In genomic region chr11:117182551-117182935, GRCh38 we compare ENCODE assay signal across 15 cellular contexts. TPM values are rescaled to one million over a fixed set of nuclear protein-coding genes. Genes with fewer than 3 reads are reported as not detected.
DNase-seq lines count a peak whose midpoint lies in the region; ATAC-seq and TF ChIP-seq lines count a peak whose summit lies in the region.
"Had no signal": no experiment of that assay in that cellular context is flagged by ENCODE, and none has a peak within 500 bp of the region (broad histone marks: within the 10 kb centered on the region; RNA-seq: fewer than 3 reads in every experiment).

No MANE protein-coding gene starts in this region.

- H3K9me3 ChIP-seq in IMR-90 (ENCODE audit: control insufficient read depth, insufficient read depth, low read length) (no peaks in the 10 kb centered on the region), lower lobe of right lung (no peaks in the 10 kb centered on the region), sigmoid colon (no peaks in the 10 kb centered on the region)
- H3K9me3 ChIP-seq: A549 had no signal

- CTCF ChIA-PET in activated naive CD4-positive, alpha-beta T cell treated with anti-CD3 and anti-CD28 coated beads, Interleukin-2, amount 10 ng/mL, durations not matched to agents 7 days and 5 days (lab: Charles Lee) = interaction anchor here (2.5 to 6.1 kb wide), 2 partner anchors 10 to 43 kb away, joined by 17 to 111 read pairs; no protein-coding TSS in a partner anchor
- CTCF ChIA-PET in IMR-90 (lab: Yijun Ruan, JAX) = no interaction called here

- no peak overlapping the region for H2BK15ac ChIP-seq in IMR-90 (ENCODE audit: low read depth, low read length)

- no peak overlapping the region for H2BK20ac ChIP-seq in IMR-90 (ENCODE audit: low read depth, low read length)

- H3K27me3 Mint-ChIP-seq in activated naive CD4-positive, alpha-beta T cell treated with anti-CD3 and anti-CD28 coated beads, Interleukin-2, amount 10 ng/mL, durations not matched to agents 7 days and 5 days = no peaks in the 10 kb centered on the region
- H3K27me3 Mint-ChIP-seq in T-helper 2 cell treated with Interferon-gamma antibody and Interleukin-4, amounts not matched to agents 5 μg/mL and 100 μg/mL, for 36 hours (ENCODE audit: low read depth) = no peaks in the 10 kb centered on the region

- H3K4me2 ChIP-seq in IMR-90 (ENCODE audit: low read depth, low read length) = no peak overlapping the region
- H3K4me2 ChIP-seq: A549 had no signal

- H3K36me3 ChIP-seq in IMR-90 (ENCODE audit: control insufficient read depth, insufficient read depth, low read length) = peaks cover 34% of the 10 kb centered on the region
- H3K36me3 ChIP-seq in lower lobe of right lung = peaks cover 38% of the 10 kb centered on the region
- peaks cover 13 to 56% (median 20%) of the 10 kb centered on the region in 4 donors for H3K36me3 ChIP-seq in sigmoid colon

- dilution Hi-C loops in IMR-90 (cut with HindIII; ENCODE audit: low sequenced_read_pairs, unreplicated experiment) = no loop called here

- no peak for TF ChIP-seq CTCF in IMR-90 (conservative IDR thresholded peaks at IDR 0.05; ENCODE audit: low read depth, low read length)
- no peak for TF ChIP-seq CTCF in lower lobe of right lung (IDR thresholded peaks at IDR 0.05)
- no peak for TF ChIP-seq CTCF in sigmoid colon (IDR thresholded peaks at IDR 0.05)

- no peak overlapping the region for H4K5ac ChIP-seq in IMR-90 (ENCODE audit: low read depth, low read length)

- no peak overlapping the region for H2AK5ac ChIP-seq in IMR-90 (ENCODE audit: low read depth, low read length)

- H2BK5ac ChIP-seq in IMR-90 (ENCODE audit: low read depth, low read length, poor library complexity, severe bottlenecking) = no peak overlapping the region

- no peak overlapping the region for H3K56ac ChIP-seq in IMR-90 (ENCODE audit: extremely low read depth, insufficient read depth, low read length)

- H3K4me3 ChIP-seq in IMR-90 (ENCODE audit: insufficient read depth, low read depth, low read length) (no peak overlapping the region), lower lobe of right lung (no peak overlapping the region), sigmoid colon (no peak overlapping the region)
- H3K4me3 ChIP-seq: A549, GM12878 had no signal

- 100% methylated on average over 1 of the region's 10 CpGs; no CpG with 5 or more reads in 1 of the 2 experiments for WGBS in IMR-90 (ENCODE audit: extremely low coverage in 2 of 2, insufficient read length in 1 of 2), 2 experiments
- 93 to 97% methylated on average over 10 of the region's 10 CpGs for WGBS in sigmoid colon, 2 donors

- H3K27ac ChIP-seq in IMR-90 (ENCODE audit: insufficient read depth, low read length) (no peak overlapping the region), lower lobe of right lung (no peak overlapping the region), sigmoid colon (no peak overlapping the region)
- H3K27ac ChIP-seq: A549, RWPE1 had no signal

- H3K36me3 Mint-ChIP-seq in activated naive CD4-positive, alpha-beta T cell treated with anti-CD3 and anti-CD28 coated beads, Interleukin-2, amount 10 ng/mL, durations not matched to agents 7 days and 5 days = peaks cover 2% of the 10 kb centered on the region
- H3K36me3 Mint-ChIP-seq in T-helper 2 cell treated with Interferon-gamma antibody and Interleukin-4, amounts not matched to agents 5 μg/mL and 100 μg/mL, for 36 hours (ENCODE audit: low read depth) = peaks cover 6% of the 10 kb centered on the region

- no peak for TF ChIP-seq EP300 in sigmoid colon (IDR thresholded peaks at IDR 0.05)

- TF ChIP-seq RAD21 in IMR-90 (IDR thresholded peaks at IDR 0.05; ENCODE audit: low read length) = no peak

- BruUV-seq in IMR-90 (replicated peaks; lab: Mats Ljungman, UMichigan) = no TSS peak

- no peak overlapping the region for H4K91ac ChIP-seq in IMR-90 (ENCODE audit: insufficient read depth, low read depth, low read length)

- H2BK120ac ChIP-seq in IMR-90 (ENCODE audit: low read depth, low read length) = no peak overlapping the region

- ATAC-seq in IMR-90 (ENCODE audit: low read depth) (no peak), lower lobe of right lung (no peak), SK-N-SH treated with all-trans-retinoic acid at 6 μM for 48 hours (no peak)
- ATAC-seq: A549, GM12878 had no signal

- no peak overlapping the region for H4K8ac ChIP-seq in IMR-90 (ENCODE audit: low read depth in 2 of 2, low read length in 2 of 2)

- H3K4me1 ChIP-seq in IMR-90 (ENCODE audit: control insufficient read depth, insufficient read depth, low read length) = peaks cover 13% of the 10 kb centered on the region
- peaks cover 43% of the 10 kb centered on the region for H3K4me1 ChIP-seq in lower lobe of right lung
- H3K4me1 ChIP-seq in sigmoid colon = peaks cover 0 to 41% (median 31%) of the 10 kb centered on the region in 4 donors

- H3K79me1 ChIP-seq in IMR-90 (ENCODE audit: low read depth in 1 of 2, low read length in 2 of 2) = peaks cover 21 to 31% of the 10 kb centered on the region in 2 experiments

- no peak overlapping the region for H3K23ac ChIP-seq in IMR-90 (ENCODE audit: low read depth, low read length)

- no peak for DNase-seq in activated naive CD4-positive, alpha-beta T cell treated with anti-CD3 and anti-CD28 coated beads, Interleukin-2, amount 10 ng/mL, durations not matched to agents 7 days and 5 days
- no peak for DNase-seq in activated naive CD4-positive, alpha-beta T cell (lab: John Stamatoyannopoulos, UW)
- no peak for DNase-seq in IMR-90
- peak; percentile 42 for DNase-seq in lower lobe of right lung
- DNase-seq in sigmoid colon = peak; percentile 61
- no peak for DNase-seq in T-helper 2 cell treated with Interferon-gamma antibody and Interleukin-4, amounts not matched to agents 5 μg/mL and 100 μg/mL, for 36 hours (ENCODE audit: low spot score)
- no peak for DNase-seq in occipital lobe (lab: John Stamatoyannopoulos, UW)
- DNase-seq: DMS53, Karpas-422, NCI-H2081, NCI-H526 had no signal

- TF ChIP-seq POLR2A in IMR-90 (IDR thresholded peaks at IDR 0.05; ENCODE audit: low read depth, low read length) (no peak), sigmoid colon (IDR thresholded peaks at IDR 0.05) (no peak)

- intact Hi-C loops in IMR-90 (cut with micrococcal nuclease) = no loop called here
- intact Hi-C loops in lower lobe of right lung (cut with DNase I) = no loop called here
- intact Hi-C loops in sigmoid colon (cut with DNase I) = no loop called here

- no peak overlapping the region for H3K14ac ChIP-seq in IMR-90 (replicated peaks; ENCODE audit: low read depth, low read length)

- no peaks in the 10 kb centered on the region for H3K9me3 Mint-ChIP-seq in activated naive CD4-positive, alpha-beta T cell treated with anti-CD3 and anti-CD28 coated beads, Interleukin-2, amount 10 ng/mL, durations not matched to agents 7 days and 5 days
- no peaks in the 10 kb centered on the region for H3K9me3 Mint-ChIP-seq in T-helper 2 cell treated with Interferon-gamma antibody and Interleukin-4, amounts not matched to agents 5 μg/mL and 100 μg/mL, for 36 hours

- H3K4me3 Mint-ChIP-seq in activated naive CD4-positive, alpha-beta T cell treated with anti-CD3 and anti-CD28 coated beads, Interleukin-2, amount 10 ng/mL, durations not matched to agents 7 days and 5 days = no peak overlapping the region
- H3K4me3 Mint-ChIP-seq in T-helper 2 cell treated with Interferon-gamma antibody and Interleukin-4, amounts not matched to agents 5 μg/mL and 100 μg/mL, for 36 hours = no peak overlapping the region

- peak overlapping the region; percentile 9 for H3K27ac Mint-ChIP-seq in activated naive CD4-positive, alpha-beta T cell treated with anti-CD3 and anti-CD28 coated beads, Interleukin-2, amount 10 ng/mL, durations not matched to agents 7 days and 5 days
- H3K27ac Mint-ChIP-seq in T-helper 2 cell treated with Interferon-gamma antibody and Interleukin-4, amounts not matched to agents 5 μg/mL and 100 μg/mL, for 36 hours = no peak overlapping the region

- H3K9me1 ChIP-seq in IMR-90 (ENCODE audit: insufficient read depth, low read length) = peaks cover 8% of the 10 kb centered on the region

- no peak overlapping the region for H3K9ac ChIP-seq in IMR-90 (ENCODE audit: low read depth, low read length)

- H3K18ac ChIP-seq in IMR-90 (ENCODE audit: low read depth, low read length) = no peak overlapping the region

- H2AFZ ChIP-seq in IMR-90 (replicated peaks; ENCODE audit: low read length, poor library complexity) = no peak overlapping the region

- H3K4ac ChIP-seq in IMR-90 (ENCODE audit: low read depth, low read length) = no peak overlapping the region

- in situ Hi-C loops in IMR-90 (cut with MboI; ENCODE audit: low sequenced_read_pairs) = no loop called here

- no peaks in the 10 kb centered on the region; the same call in 1 of the 2 replicates for H4K20me1 ChIP-seq in IMR-90 (ENCODE audit: insufficient read depth, low read length)

- POLR2A ChIA-PET in IMR-90 (lab: Charles Lee; ENCODE audit: unreplicated experiment) = no interaction called here

- H2AK9ac ChIP-seq in IMR-90 (replicated peaks; ENCODE audit: low read depth, low read length, poor library complexity) = peak overlapping the region; percentile 5

- H3K4me1 Mint-ChIP-seq in activated naive CD4-positive, alpha-beta T cell treated with anti-CD3 and anti-CD28 coated beads, Interleukin-2, amount 10 ng/mL, durations not matched to agents 7 days and 5 days = peaks cover 30% of the 10 kb centered on the region
- H3K4me1 Mint-ChIP-seq in T-helper 2 cell treated with Interferon-gamma antibody and Interleukin-4, amounts not matched to agents 5 μg/mL and 100 μg/mL, for 36 hours (ENCODE audit: low read depth) = peaks cover 27% of the 10 kb centered on the region

- H3K27me3 ChIP-seq in IMR-90 (ENCODE audit: control insufficient read depth, insufficient read depth, low read length) (no peaks in the 10 kb centered on the region), lower lobe of right lung (ENCODE audit: low read depth) (no peaks in the 10 kb centered on the region), sigmoid colon (no peaks in the 10 kb centered on the region)

RNA-seq across cellular contexts. Expression of gene SIDT2, which starts 4.0 kb away (rescaled TPM):
- 6.7 and 7.3 TPM in 2 replicates for total RNA-seq in IMR-90 (2012; rRNA removed)
- polyA plus RNA-seq in IMR-90 (2012; rRNA removed) = 29.7 and 30.3 TPM in 2 replicates
- 13.2 and 30.9 TPM in 2 replicates for polyA plus RNA-seq in IMR-90 (2012; cell fraction: cytosol; rRNA removed)
- 68.9 and 117 TPM in 2 replicates for polyA plus RNA-seq in IMR-90 (2012; cell fraction: nucleus; rRNA removed; ENCODE audit: low replicate concordance)
- total RNA-seq in lower lobe of right lung = 190 TPM
- total RNA-seq in sigmoid colon = 10 to 100 TPM; 20.7 to 50.7 (median 28.5) TPM
- polyA plus RNA-seq in sigmoid colon = 10 to 100 TPM in 2 of 3 donors, 1 to 10 TPM in 1; 7.6 to 33.1 (median 12.0) TPM
- total RNA-seq in occipital lobe = 8.1 TPM

RNA-seq across cellular contexts. Expression of gene TAGLN, which starts 16.6 kb away (rescaled TPM):
- total RNA-seq in IMR-90 (2012; rRNA removed) (1,558 and 2,558 TPM in 2 replicates), lower lobe of right lung (297 TPM), sigmoid colon (over 10,000 TPM in 3 of 4 donors, 1,000 to 10,000 TPM in 1; 6,854 to 14,048 (median 12,596) TPM), occipital lobe (12.9 TPM)
- polyA plus RNA-seq in IMR-90 (2012; rRNA removed) (3,760 and 3,780 TPM in 2 replicates), sigmoid colon (1,000 to 10,000 TPM in 1 of 3 donors, 100 to 1,000 TPM in 2; 112 to 1,100 (median 337) TPM)
- polyA plus RNA-seq in IMR-90 (2012; cell fraction: cytosol; rRNA removed) = 3,517 and 4,395 TPM in 2 replicates
- polyA plus RNA-seq in IMR-90 (2012; cell fraction: nucleus; rRNA removed; ENCODE audit: low replicate concordance) = 1,556 and 1,814 TPM in 2 replicates

RNA-seq across cellular contexts. Expression of gene PAFAH1B2, which starts 38.5 kb away (rescaled TPM):
- total RNA-seq in IMR-90 (2012; rRNA removed) (213 and 280 TPM in 2 replicates), lower lobe of right lung (78.2 TPM), sigmoid colon (10 to 100 TPM; 42.1 to 76.4 (median 58.0) TPM), occipital lobe (325 TPM)
- polyA plus RNA-seq in IMR-90 (2012; rRNA removed) (24.2 and 29.8 TPM in 2 replicates), sigmoid colon (10 to 100 TPM; 26.0 to 33.1 (median 28.8) TPM)
- 10.3 and 25.1 TPM in 2 replicates for polyA plus RNA-seq in IMR-90 (2012; cell fraction: cytosol; rRNA removed)
- polyA plus RNA-seq in IMR-90 (2012; cell fraction: nucleus; rRNA removed; ENCODE audit: low replicate concordance) = 7.3 and 18.9 TPM in 2 replicates

RNA-seq across cellular contexts. Expression of gene PCSK7, which starts 49.3 kb away (rescaled TPM):
- 35.8 and 36.7 TPM in 2 replicates for total RNA-seq in IMR-90 (2012; rRNA removed)
- 48.4 and 54.3 TPM in 2 replicates for polyA plus RNA-seq in IMR-90 (2012; rRNA removed)
- 30.1 and 48.3 TPM in 2 replicates for polyA plus RNA-seq in IMR-90 (2012; cell fraction: cytosol; rRNA removed)
- 117 and 148 TPM in 2 replicates for polyA plus RNA-seq in IMR-90 (2012; cell fraction: nucleus; rRNA removed; ENCODE audit: low replicate concordance)
- 50.2 TPM for total RNA-seq in lower lobe of right lung
- total RNA-seq in sigmoid colon = 10 to 100 TPM; 22.1 to 55.1 (median 31.1) TPM
- 100 to 1,000 TPM in 1 of 3 donors, 10 to 100 TPM in 2; 18.0 to 116 (median 21.7) TPM for polyA plus RNA-seq in sigmoid colon
- 24.0 TPM for total RNA-seq in occipital lobe

RNA-seq across cellular contexts. Expression of gene RNF214, which starts 49.9 kb away (rescaled TPM):
- 7.5 and 7.9 TPM in 2 replicates for total RNA-seq in IMR-90 (2012; rRNA removed)
- 14.8 and 16.1 TPM in 2 replicates for polyA plus RNA-seq in IMR-90 (2012; rRNA removed)
- 5.5 and 11.0 TPM in 2 replicates for polyA plus RNA-seq in IMR-90 (2012; cell fraction: cytosol; rRNA removed)
- polyA plus RNA-seq in IMR-90 (2012; cell fraction: nucleus; rRNA removed; ENCODE audit: low replicate concordance) = 18.9 and 25.0 TPM in 2 replicates
- total RNA-seq in lower lobe of right lung = 28.9 TPM
- total RNA-seq in sigmoid colon = 10 to 100 TPM; 11.1 to 23.8 (median 12.8) TPM
- 10 to 100 TPM in 2 of 3 donors, 1 to 10 TPM in 1; 6.2 to 12.0 (median 10.2) TPM for polyA plus RNA-seq in sigmoid colon
- 16.4 TPM for total RNA-seq in occipital lobe

Comparison
In these comparisons a context has a peak if more than half of its experiments do, and no peak if none do; other contexts are left out.
1. DNase-seq: peak in lower lobe of right lung (single experiment) and sigmoid colon (single experiment); none in activated naive CD4-positive, alpha-beta T cell treated with anti-CD3 and anti-CD28 coated beads, Interleukin-2, amount 10 ng/mL, durations not matched to agents 7 days and 5 days (single experiment), activated naive CD4-positive, alpha-beta T cell (0 of 4), IMR-90 (single experiment), T-helper 2 cell treated with Interferon-gamma antibody and Interleukin-4, amounts not matched to agents 5 μg/mL and 100 μg/mL, for 36 hours (single experiment) and occipital lobe (single experiment).
2. RNA of gene TAGLN, which starts 16.6 kb away (total RNA-seq): 6,854 to 14,048 TPM in sigmoid colon, 1,558 to 2,558 TPM in IMR-90 and 297 TPM in lower lobe of right lung (single experiment); 12.9 TPM in occipital lobe (single experiment); every median in the first group is over 10 times any median in the second.